Comparison of ENCODE assay signal across 33 cellular contexts in the genomic region with DNA sequence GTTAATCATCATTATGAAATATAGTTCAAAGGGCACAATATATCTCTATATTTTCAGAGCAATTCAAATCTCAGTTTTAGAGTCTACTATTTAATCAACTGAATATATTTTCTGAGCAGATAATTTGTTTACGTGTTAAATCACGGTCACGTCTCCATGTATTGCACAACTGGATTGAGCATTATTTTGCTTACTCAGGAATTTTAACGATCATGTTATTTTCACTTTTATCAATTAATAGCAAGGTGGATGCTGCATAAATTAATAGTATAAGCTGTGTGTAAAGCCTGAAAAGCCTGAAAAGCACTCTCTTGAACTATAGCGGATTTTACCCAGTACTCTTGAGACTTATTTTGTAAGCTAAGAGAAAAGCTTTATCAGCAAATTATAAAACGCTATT.
"Had no signal": no experiment of that assay in that cellular context is flagged by ENCODE, and none has a peak within 500 bp of the region (broad histone marks: within the 10 kb centered on the region; RNA-seq: fewer than 3 reads in every experiment).

No MANE protein-coding gene starts in this region.

- FAIRE-seq: frontal cortex had no signal

- H3K9me3 Mint-ChIP-seq: activated B cell treated with CpG ODN at 0.5 μM for 24 hours; activated naive CD4-positive, alpha-beta T cell treated with anti-CD3 and anti-CD28 coated beads, Interleukin-2, amount 10 ng/mL, durations not matched to agents 7 days and 5 days; activated naive CD8-positive, alpha-beta T cell treated with anti-CD3 and anti-CD28 coated beads, Interleukin-2, amount 10 ng/mL, durations not matched to agents 7 days and 5 days; activated T-cell treated with anti-CD3 and anti-CD28 coated beads, Interleukin-2, amount 50 U/mL, for 24 hours; activated T-cell treated with anti-CD3 and anti-CD28 coated beads, Interleukin-2, amount 50 U/mL, for 72 hours had no signal

- H3K27me3 Mint-ChIP-seq: activated B cell treated with CpG ODN at 0.5 μM for 24 hours; activated CD4-positive, alpha-beta memory T cell treated with anti-CD3 and anti-CD28 coated beads, Interleukin-2, amount 10 ng/mL, durations not matched to agents 7 days and 5 days; activated naive CD4-positive, alpha-beta T cell treated with anti-CD3 and anti-CD28 coated beads, Interleukin-2, amount 10 ng/mL, durations not matched to agents 7 days and 5 days; activated naive CD8-positive, alpha-beta T cell treated with anti-CD3 and anti-CD28 coated beads, Interleukin-2, amount 10 ng/mL, durations not matched to agents 7 days and 5 days; activated T-cell treated with anti-CD3 and anti-CD28 coated beads, Interleukin-2, amount 50 U/mL, for 24 hours; T-helper 17 cell had no signal

- H3K4me1 ChIP-seq: body of pancreas, breast epithelium, colonic mucosa had no signal

- H3K4me3 ChIP-seq: body of pancreas, breast epithelium, cardiac muscle cell, colonic mucosa had no signal

- H3K4me1 Mint-ChIP-seq: activated B cell treated with CpG ODN at 0.5 μM for 24 hours; activated CD4-positive, alpha-beta memory T cell treated with anti-CD3 and anti-CD28 coated beads, Interleukin-2, amount 10 ng/mL, durations not matched to agents 7 days and 5 days; activated naive CD4-positive, alpha-beta T cell treated with anti-CD3 and anti-CD28 coated beads, Interleukin-2, amount 10 ng/mL, durations not matched to agents 7 days and 5 days; activated naive CD8-positive, alpha-beta T cell treated with anti-CD3 and anti-CD28 coated beads, Interleukin-2, amount 10 ng/mL, durations not matched to agents 7 days and 5 days; T-helper 17 cell had no signal

- H3K27me3 ChIP-seq: body of pancreas, cardiac muscle cell, colonic mucosa had no signal

- H3K9me3 ChIP-seq: body of pancreas, colonic mucosa had no signal

- H3K4me3 Mint-ChIP-seq: activated B cell treated with CpG ODN at 0.5 μM for 24 hours; activated CD4-positive, alpha-beta memory T cell treated with anti-CD3 and anti-CD28 coated beads, Interleukin-2, amount 10 ng/mL, durations not matched to agents 7 days and 5 days; activated naive CD4-positive, alpha-beta T cell treated with anti-CD3 and anti-CD28 coated beads, Interleukin-2, amount 10 ng/mL, durations not matched to agents 7 days and 5 days; activated naive CD8-positive, alpha-beta T cell treated with anti-CD3 and anti-CD28 coated beads, Interleukin-2, amount 10 ng/mL, durations not matched to agents 7 days and 5 days; activated T-cell treated with anti-CD3 and anti-CD28 coated beads, Interleukin-2, amount 50 U/mL, for 24 hours; activated T-cell treated with anti-CD3 and anti-CD28 coated beads, Interleukin-2, amount 50 U/mL, for 72 hours; endodermal cell; T-helper 17 cell; T-helper 2 cell treated with Interferon-gamma antibody and Interleukin-4, amounts not matched to agents 5 μg/mL and 100 μg/mL, for 36 hours had no signal

- H3K36me3 Mint-ChIP-seq: activated naive CD4-positive, alpha-beta T cell treated with anti-CD3 and anti-CD28 coated beads, Interleukin-2, amount 10 ng/mL, durations not matched to agents 7 days and 5 days; activated naive CD4-positive, alpha-beta T cell treated with anti-CD3 and anti-CD28 coated beads, Interleukin-2, amount 50 U/mL, for 72 hours; activated naive CD8-positive, alpha-beta T cell treated with anti-CD3 and anti-CD28 coated beads, Interleukin-2, amount 10 ng/mL, durations not matched to agents 7 days and 5 days had no signal

- H3K27ac ChIP-seq: body of pancreas, breast epithelium, cardiac muscle cell, colonic mucosa, WERI-Rb-1 had no signal

- H3K27ac Mint-ChIP-seq: activated B cell treated with CpG ODN at 0.5 μM for 24 hours; activated CD4-positive, alpha-beta memory T cell treated with anti-CD3 and anti-CD28 coated beads, Interleukin-2, amount 10 ng/mL, durations not matched to agents 7 days and 5 days; activated naive CD4-positive, alpha-beta T cell treated with anti-CD3 and anti-CD28 coated beads, Interleukin-2, amount 10 ng/mL, durations not matched to agents 7 days and 5 days; activated naive CD4-positive, alpha-beta T cell treated with anti-CD3 and anti-CD28 coated beads, Interleukin-2, amount 50 U/mL, for 72 hours; activated naive CD8-positive, alpha-beta T cell treated with anti-CD3 and anti-CD28 coated beads, Interleukin-2, amount 10 ng/mL, durations not matched to agents 7 days and 5 days; activated T-cell treated with anti-CD3 and anti-CD28 coated beads, Interleukin-2, amount 50 U/mL, for 24 hours; activated T-cell treated with anti-CD3 and anti-CD28 coated beads, Interleukin-2, amount 50 U/mL, for 72 hours; endodermal cell; T-helper 17 cell; T-helper 2 cell treated with Interferon-gamma antibody and Interleukin-4, amounts not matched to agents 5 μg/mL and 100 μg/mL, for 36 hours had no signal

- H3K36me3 ChIP-seq: breast epithelium, cardiac muscle cell, colonic mucosa, WERI-Rb-1 had no signal

- DNase-seq: activated B cell treated with CpG ODN at 0.5 μM for 24 hours; activated CD4-positive, alpha-beta memory T cell treated with anti-CD3 and anti-CD28 coated beads, Interleukin-2, amount 10 ng/mL, durations not matched to agents 7 days and 5 days; activated CD4-positive, alpha-beta T cell treated with anti-CD3 and anti-CD28 coated beads for 48 hours; activated CD4-positive, alpha-beta T cell treated with anti-CD3 and anti-CD28 coated beads, Interleukin-2, amount 50 U/mL, for 4 hours; activated CD8-positive, alpha-beta memory T cell treated with anti-CD3 and anti-CD28 coated beads, Interleukin-2, amount 50 U/mL, for 48 hours; activated gamma-delta T cell; activated naive CD4-positive, alpha-beta T cell; activated naive CD4-positive, alpha-beta T cell treated with anti-CD3 and anti-CD28 coated beads, Interleukin-2, amount 10 ng/mL, durations not matched to agents 7 days and 5 days; activated naive CD8-positive, alpha-beta T cell treated with anti-CD3 and anti-CD28 coated beads, Interleukin-2, amount 10 ng/mL, durations not matched to agents 7 days and 5 days; activated T-cell treated with anti-CD3 and anti-CD28 coated beads for 4 hours; activated T-cell treated with anti-CD3 and anti-CD28 coated beads, Interleukin-2, amount 50 U/mL, for 24 hours; activated T-cell treated with anti-CD3 and anti-CD28 coated beads, Interleukin-2, amount 50 U/mL, for 72 hours; amniotic stem cell; anterior cingulate cortex; body of pancreas; central memory CD4-positive, alpha-beta T cell; cerebellar nuclear complex; colonic mucosa; effector CD8-positive, alpha-beta T cell; endodermal cell; foreskin fibroblast; head of caudate nucleus; T-helper 1 cell; T-helper 17 cell; T1000; WERI-Rb-1 had no signal

- ATAC-seq: activated CD4-positive, CD25-positive, alpha-beta regulatory T cell treated with anti-CD3 and anti-CD28 coated beads, Interleukin-2, amount 50 U/mL, for 24 hours; activated naive CD4-positive, alpha-beta T cell treated with anti-CD3 and anti-CD28 coated beads, Interleukin-2, amount 50 U/mL, for 72 hours; activated T-cell treated with anti-CD3 and anti-CD28 coated beads, Interleukin-2, amount 50 U/mL, for 72 hours; body of pancreas; esophagus mucosa; T-helper 17 cell had no signal
